In genomic region chr22:21641417-21641794, GRCh38 we compare ENCODE assay signal across 8 cellular contexts. TPM values are rescaled to one million over a fixed set of nuclear protein-coding genes. Genes with fewer than 3 reads are reported as not detected.
A peak's percentile ranks its signal among the peaks of the same experiment; 100 is the strongest.
DNase-seq lines count a peak whose midpoint lies in the region; ATAC-seq, FAIRE-seq and TF ChIP-seq lines count a peak whose summit lies in the region.

No MANE protein-coding gene starts in this region.

- intact Hi-C loops in endothelial cell of umbilical vein (cut with micrococcal nuclease): no loop called here

- H3K27ac ChIP-seq in endothelial cell of umbilical vein (ENCODE audit: insufficient read depth, low read depth, low read length): peak overlapping the region; percentile 56

- peak overlapping the region; percentile 85 for H3K4me2 ChIP-seq in endothelial cell of umbilical vein (ENCODE audit: insufficient read depth, low read length)

- H4K20me1 ChIP-seq in endothelial cell of umbilical vein (replicated peaks; ENCODE audit: control insufficient read depth, extremely low read depth, insufficient read depth, low read length): no peaks in the 10 kb centered on the region

- peak overlapping the region; percentile 57 to 60 (median 58) for H3K4me3 ChIP-seq in endothelial cell of umbilical vein (replicated peaks in 1 of 3; ENCODE audit: insufficient read depth in 1 of 3, low read depth in 1 of 3, low read length in 3 of 3)
- peak overlapping the region; percentile 54 for H3K4me3 ChIP-seq in mononuclear cell (ENCODE audit: low read length)

- ATAC-seq in HG02798 (IDR thresholded peaks at IDR 0.05; ENCODE audit: poor library complexity, unreplicated experiment) (peak; percentile 6), GM19463 (IDR thresholded peaks at IDR 0.05; ENCODE audit: unreplicated experiment) (no peak)

- no peak for FAIRE-seq in endothelial cell of umbilical vein (lab: Jason Lieb, UNC)

- H3K79me2 ChIP-seq in endothelial cell of umbilical vein (ENCODE audit: control insufficient read depth, insufficient read depth, low read length): peaks cover 17% of the 10 kb centered on the region

- POLR2A ChIA-PET in endothelial cell of umbilical vein (lab: Charles Lee): interaction anchor here (0.9 to 1.4 kb wide), 2 partner anchors 11 to 38 kb away, joined by 4 to 9 read pairs; no protein-coding TSS in a partner anchor

- H3K9me3 ChIP-seq in endothelial cell of umbilical vein (replicated peaks; ENCODE audit: control insufficient read depth, insufficient read depth, low read length): no peaks in the 10 kb centered on the region
- no peaks in the 10 kb centered on the region for H3K9me3 ChIP-seq in mononuclear cell (ENCODE audit: low read depth, low read length)

- H3K36me3 ChIP-seq in endothelial cell of umbilical vein (ENCODE audit: control insufficient read depth in 2 of 2, extremely low read depth in 1 of 2, insufficient read depth in 2 of 2, low read length in 2 of 2): peaks cover 3 to 8% of the 10 kb centered on the region in 2 experiments

- no peak for TF ChIP-seq POLR2A in endothelial cell of umbilical vein (IDR thresholded peaks at IDR 0.05; ENCODE audit: low read depth, low read length)

- H3K4me1 ChIP-seq in endothelial cell of umbilical vein (ENCODE audit: control insufficient read depth, extremely low read depth, insufficient read depth, low read length) (peaks cover 14% of the 10 kb centered on the region), mononuclear cell (ENCODE audit: insufficient read depth, low read length) (peaks cover 29% of the 10 kb centered on the region)

- no peaks in the 10 kb centered on the region for H3K9me1 ChIP-seq in endothelial cell of umbilical vein (replicated peaks; ENCODE audit: control insufficient read depth, extremely low read depth, insufficient read depth, low read length)

- CTCF ChIA-PET in endothelial cell of umbilical vein (lab: Charles Lee): interaction anchor here (1.0 to 3.5 kb wide), 11 partner anchors 8 to 756 kb away, joined by 3 to 41 read pairs (median 8); partner anchors contain the start of genes CCDC116, PPM1F and YDJC

- TSS peak; percentile 94 for BruUV-seq in endothelial cell of umbilical vein (replicated peaks; lab: Mats Ljungman, UMichigan)

- dilution Hi-C loops in endothelial cell of umbilical vein (cut with MboI; ENCODE audit: extremely low pct_ligation_motif_present, low sequenced_read_pairs): no loop called here

- H3K27me3 ChIP-seq in endothelial cell of umbilical vein (ENCODE audit: control insufficient read depth in 2 of 2, insufficient read depth in 2 of 2, low read length in 2 of 2): no peaks in the 10 kb centered on the region
- no peaks in the 10 kb centered on the region for H3K27me3 ChIP-seq in mononuclear cell (ENCODE audit: insufficient read depth, low read length)

- peak; percentile 34 to 57 for TF ChIP-seq CTCF in endothelial cell of umbilical vein (IDR thresholded peaks at IDR 0.05; ENCODE audit: extremely low read depth in 1 of 2, insufficient read depth in 1 of 2, low read depth in 1 of 2, low read length in 2 of 2)

- H3K9ac ChIP-seq in endothelial cell of umbilical vein (replicated peaks; ENCODE audit: extremely low read depth, insufficient read depth, low read length): peak overlapping the region; percentile 86

- H2AFZ ChIP-seq in endothelial cell of umbilical vein (ENCODE audit: low read depth, low read length): peak overlapping the region; percentile 79

- DNase-seq in NCI-H510A treated with DMSO at 0.1 percent for 48 hours (lab: John Stamatoyannopoulos, UW) (peak; percentile 42), NCI-H510A (lab: John Stamatoyannopoulos, UW) (no peak), SK-N-DZ (ENCODE audit: low spot score) (peak; percentile 74), endothelial cell of umbilical vein (ENCODE audit: low read depth, low spot score) (peak; percentile 76)
- no peak for DNase-seq in activated CD4-positive, alpha-beta T cell treated with anti-CD3 and anti-CD28 coated beads, Interleukin-2, amount 50 U/mL, for 4 hours

TF ChIP-seq in endothelial cell of umbilical vein, 7 proteins besides CTCF, POLR2A, EP300 and RAD21:
- TF ChIP-seq GATA2 (IDR thresholded peaks at IDR 0.05; ENCODE audit: insufficient read depth, insufficient read length, low read depth, low read length) (no peak), EZH2 (IDR thresholded peaks at IDR 0.05; ENCODE audit: borderline replicate concordance, low read depth, low read length, severe bottlenecking) (no peak), MAX (IDR thresholded peaks at IDR 0.05; ENCODE audit: insufficient read depth, insufficient read length) (no peak), FOS (IDR thresholded peaks at IDR 0.05; ENCODE audit: borderline replicate concordance, insufficient read depth, low read length) (no peak), JUN (IDR thresholded peaks at IDR 0.05; ENCODE audit: borderline replicate concordance, insufficient read depth, insufficient read length, low read depth) (no peak), POLR2AphosphoS5 (IDR thresholded peaks at IDR 0.05; ENCODE audit: insufficient read depth, low read depth, low read length) (no peak), MYC (IDR thresholded peaks at IDR 0.05; ENCODE audit: low read depth, low read length) (no peak)

RNA-seq across cellular contexts. Expression of gene SDF2L1, which starts 0.7 kb away (rescaled TPM):
- 29.1 and 31.6 TPM in 2 replicates for polyA plus RNA-seq in SK-N-DZ (2014; cell fraction: cytosol; rRNA removed)
- 17.7 and 30.0 TPM in 2 replicates for polyA plus RNA-seq in SK-N-DZ (2014; cell fraction: nucleus; rRNA removed)
- total RNA-seq in endothelial cell of umbilical vein: 66.7 and 75.1 TPM in 2 replicates
- 79.5 and 111 TPM in 2 replicates for polyA plus RNA-seq in endothelial cell of umbilical vein
- 55.0 and 70.5 TPM in 2 replicates for polyA plus RNA-seq in endothelial cell of umbilical vein (2011; cell fraction: cytosol; rRNA removed)
- 19.9 and 24.7 TPM in 2 replicates for polyA plus RNA-seq in endothelial cell of umbilical vein (2011; cell fraction: nucleus; rRNA removed)
- 49.8 and 57.5 TPM in 2 replicates for polyA plus RNA-seq in endothelial cell of umbilical vein (2012)
- 22.9 and 30.2 TPM in 2 replicates for polyA minus RNA-seq in endothelial cell of umbilical vein
- 26.1 TPM for polyA minus RNA-seq in endothelial cell of umbilical vein (2011; cell fraction: cytosol; rRNA and poly(A)+ RNA removed)
- polyA minus RNA-seq in endothelial cell of umbilical vein (2011; cell fraction: nucleus; rRNA and poly(A)+ RNA removed): 8.0 and 9.9 TPM in 2 replicates
- 10.0 TPM for total RNA-seq in mononuclear cell

RNA-seq across cellular contexts. Expression of gene CCDC116, which starts 8.8 kb away (rescaled TPM):
- polyA plus RNA-seq in SK-N-DZ (2014; cell fraction: cytosol; rRNA removed): 0.06 and 0.07 TPM in 2 replicates
- polyA plus RNA-seq in SK-N-DZ (2014; cell fraction: nucleus; rRNA removed): 0.62 and 0.68 TPM in 2 replicates
- total RNA-seq in endothelial cell of umbilical vein (0.33 and 0.53 TPM in 2 replicates), mononuclear cell (not detected)
- polyA plus RNA-seq in endothelial cell of umbilical vein: 0.18 and 0.21 TPM in 2 replicates
- 0.10 TPM in 2 replicates for polyA plus RNA-seq in endothelial cell of umbilical vein (2011; cell fraction: cytosol; rRNA removed)
- polyA plus RNA-seq in endothelial cell of umbilical vein (2011; cell fraction: nucleus; rRNA removed): 1.4 and 2.0 TPM in 2 replicates
- 0.15 and 0.18 TPM in 2 replicates for polyA plus RNA-seq in endothelial cell of umbilical vein (2012)
- polyA minus RNA-seq in endothelial cell of umbilical vein: 0.17 and 0.64 TPM in 2 replicates
- polyA minus RNA-seq in endothelial cell of umbilical vein (2011; cell fraction: cytosol; rRNA and poly(A)+ RNA removed): not detected
- 0.43 and 0.77 TPM in 2 replicates for polyA minus RNA-seq in endothelial cell of umbilical vein (2011; cell fraction: nucleus; rRNA and poly(A)+ RNA removed)

RNA-seq across cellular contexts. Expression of gene YDJC, which starts 11.6 kb away (rescaled TPM):
- 99.0 and 107 TPM in 2 replicates for polyA plus RNA-seq in SK-N-DZ (2014; cell fraction: cytosol; rRNA removed)
- polyA plus RNA-seq in SK-N-DZ (2014; cell fraction: nucleus; rRNA removed): 112 and 140 TPM in 2 replicates
- 23.8 and 27.2 TPM in 2 replicates for total RNA-seq in endothelial cell of umbilical vein
- 29.9 and 40.8 TPM in 2 replicates for polyA plus RNA-seq in endothelial cell of umbilical vein
- 14.3 and 23.8 TPM in 2 replicates for polyA plus RNA-seq in endothelial cell of umbilical vein (2011; cell fraction: cytosol; rRNA removed)
- polyA plus RNA-seq in endothelial cell of umbilical vein (2011; cell fraction: nucleus; rRNA removed): 14.5 and 15.0 TPM in 2 replicates
- polyA plus RNA-seq in endothelial cell of umbilical vein (2012): 15.7 and 20.2 TPM in 2 replicates
- 10.9 and 12.1 TPM in 2 replicates for polyA minus RNA-seq in endothelial cell of umbilical vein
- polyA minus RNA-seq in endothelial cell of umbilical vein (2011; cell fraction: cytosol; rRNA and poly(A)+ RNA removed): 31.1 TPM
- 8.1 and 13.8 TPM in 2 replicates for polyA minus RNA-seq in endothelial cell of umbilical vein (2011; cell fraction: nucleus; rRNA and poly(A)+ RNA removed)
- 20.7 TPM for total RNA-seq in mononuclear cell

RNA-seq across cellular contexts. Expression of gene PPIL2, which starts 24.4 kb away (rescaled TPM):
- polyA plus RNA-seq in SK-N-DZ (2014; cell fraction: cytosol; rRNA removed): 23.0 and 29.5 TPM in 2 replicates
- polyA plus RNA-seq in SK-N-DZ (2014; cell fraction: nucleus; rRNA removed): 89.9 and 117 TPM in 2 replicates
- total RNA-seq in endothelial cell of umbilical vein: 45.3 and 47.9 TPM in 2 replicates
- polyA plus RNA-seq in endothelial cell of umbilical vein: 49.7 and 50.2 TPM in 2 replicates
- polyA plus RNA-seq in endothelial cell of umbilical vein (2011; cell fraction: cytosol; rRNA removed): 39.7 and 41.8 TPM in 2 replicates
- polyA plus RNA-seq in endothelial cell of umbilical vein (2011; cell fraction: nucleus; rRNA removed): 200 and 207 TPM in 2 replicates
- 29.8 and 33.5 TPM in 2 replicates for polyA plus RNA-seq in endothelial cell of umbilical vein (2012)
- polyA minus RNA-seq in endothelial cell of umbilical vein: 51.3 and 55.2 TPM in 2 replicates
- 9.0 TPM for polyA minus RNA-seq in endothelial cell of umbilical vein (2011; cell fraction: cytosol; rRNA and poly(A)+ RNA removed)
- polyA minus RNA-seq in endothelial cell of umbilical vein (2011; cell fraction: nucleus; rRNA and poly(A)+ RNA removed): 54.5 and 66.9 TPM in 2 replicates
- total RNA-seq in mononuclear cell: 32.0 TPM

Comparison
In these comparisons a context has a peak if more than half of its experiments do, and no peak if none do; other contexts are left out.
1. DNase-seq: peak in NCI-H510A treated with DMSO at 0.1 percent for 48 hours (single experiment), SK-N-DZ (single experiment) and endothelial cell of umbilical vein (single experiment); none in NCI-H510A (single experiment) and activated CD4-positive, alpha-beta T cell treated with anti-CD3 and anti-CD28 coated beads, Interleukin-2, amount 50 U/mL, for 4 hours (0 of 2).